ENCODE assay signal across 15 cellular contexts in genomic region chr11:15687342-15687741, GRCh38.
DNase-seq lines count a peak whose midpoint lies in the region; ATAC-seq and TF ChIP-seq lines count a peak whose summit lies in the region.
"Had no signal": no experiment of that assay in that cellular context is flagged by ENCODE, and none has a peak within 500 bp of the region (broad histone marks: within the 10 kb centered on the region; RNA-seq: fewer than 3 reads in every experiment).

No MANE protein-coding gene starts in this region.

- H3K4me3 Mint-ChIP-seq in progenitor cell of endocrine pancreas (ENCODE audit: low read depth), result no peak overlapping the region
- H3K4me3 Mint-ChIP-seq: CD4-positive, CD25-positive, alpha-beta regulatory T cell; GM23338 had no signal

- TF ChIP-seq CTCF in astrocyte of the spinal cord (IDR thresholded peaks at IDR 0.05; ENCODE audit: low read depth, low read length), result no peak
- TF ChIP-seq CTCF in progenitor cell of endocrine pancreas (IDR thresholded peaks at IDR 0.05; ENCODE audit: unreplicated experiment), result no peak
- TF ChIP-seq CTCF in GM13977 (IDR thresholded peaks at IDR 0.05; ENCODE audit: extremely low read depth, insufficient read depth, missing control alignments), result no peak

- H3K9me3 Mint-ChIP-seq in progenitor cell of endocrine pancreas (ENCODE audit: low read depth), result peaks cover 14% of the 10 kb centered on the region

- H3K9me3 ChIP-seq in BLaER1, result peaks cover 8% of the 10 kb centered on the region; the same call in 1 of the 2 replicates
- H3K9me3 ChIP-seq: A549 had no signal

- H3K36me3 Mint-ChIP-seq in progenitor cell of endocrine pancreas (ENCODE audit: insufficient read depth), result no peaks in the 10 kb centered on the region
- H3K36me3 Mint-ChIP-seq: CD4-positive, CD25-positive, alpha-beta regulatory T cell had no signal

- H3K27me3 Mint-ChIP-seq in progenitor cell of endocrine pancreas, result no peaks in the 10 kb centered on the region
- H3K27me3 Mint-ChIP-seq: CD4-positive, CD25-positive, alpha-beta regulatory T cell had no signal

- DNase-seq in ELR (ENCODE audit: low read depth) (peak; percentile 2), astrocyte of the spinal cord (ENCODE audit: low read depth, low spot score) (peak; percentile 15), progenitor cell of endocrine pancreas (ENCODE audit: low spot score, unreplicated experiment) (no peak), GM13977 (ENCODE audit: low spot score) (no peak)
- DNase-seq: CD4-positive, CD25-positive, alpha-beta regulatory T cell; DMS53; H7; KBM-7 had no signal

- peaks cover 11% of the 10 kb centered on the region for H3K4me1 ChIP-seq in BLaER1
- H3K4me1 ChIP-seq: A549 had no signal

- no peak overlapping the region for H3K9ac ChIP-seq in BLaER1

- ATAC-seq in HG02610 (IDR thresholded peaks at IDR 0.05; ENCODE audit: unreplicated experiment) (no peak), HG03139 (IDR thresholded peaks at IDR 0.05; ENCODE audit: unreplicated experiment) (no peak)
- ATAC-seq: A549, GM12878, GM23338 had no signal

- in situ Hi-C loops in astrocyte of the spinal cord (cut with HindIII; ENCODE audit: low sequenced_read_pairs), result no loop called here
- in situ Hi-C loops in GM13977 (cut with MboI; ENCODE audit: low pct_unique_long_range_greater_than_20kb, low sequenced_read_pairs, unreplicated experiment), result no loop called here

- H3K27me3 ChIP-seq in BLaER1, result no peaks in the 10 kb centered on the region

- 0 out of 2 replicates have a peak overlapping the region, but pooled peaks have one; percentile 4 for H3K4me2 ChIP-seq in BLaER1
- H3K4me2 ChIP-seq: A549, GM23338 had no signal

- no peak overlapping the region for H3K4me3 ChIP-seq in BLaER1
- H3K4me3 ChIP-seq in astrocyte of the spinal cord (ENCODE audit: low read depth, low read length), result no peak overlapping the region
- H3K4me3 ChIP-seq: A549, GM12878, GM23338 had no signal

- no peaks in the 10 kb centered on the region for H3K36me3 ChIP-seq in BLaER1

- peaks cover 25% of the 10 kb centered on the region for H3K4me1 Mint-ChIP-seq in progenitor cell of endocrine pancreas (ENCODE audit: low read depth)
- H3K4me1 Mint-ChIP-seq: CD4-positive, CD25-positive, alpha-beta regulatory T cell had no signal

- H3K27ac Mint-ChIP-seq in progenitor cell of endocrine pancreas, result peak overlapping the region; percentile 13
- H3K27ac Mint-ChIP-seq: CD4-positive, CD25-positive, alpha-beta regulatory T cell; GM23338 had no signal

- H4K20me1 ChIP-seq in BLaER1, result no peaks in the 10 kb centered on the region

- H3K27ac ChIP-seq in BLaER1, result no peak overlapping the region
- H3K27ac ChIP-seq: A549, HL-60 had no signal

Comparison
In these comparisons a context has a peak if more than half of its experiments do, and no peak if none do; other contexts are left out.
1. DNase-seq: peak in ELR (single experiment) and astrocyte of the spinal cord (single experiment); none in progenitor cell of endocrine pancreas (single experiment) and GM13977 (single experiment).